In genomic region chr5:154937718-154938466, GRCh38 we compare ENCODE assay signal across 1 cellular context.
A peak's percentile ranks its signal among the peaks of the same experiment; 100 is the strongest.
TF ChIP-seq lines count a peak whose summit lies in the region.

Gene GEMIN5, minus strand, starts transcription at chr5:154938211. Its CDS starts 78 bp downstream, at chr5:154938133.

TF ChIP-seq in H1, 55 proteins besides CTCF, POLR2A, EP300 and RAD21:
- TF ChIP-seq SP1 (IDR thresholded peaks at IDR 0.05; ENCODE audit: low read depth, low read length) (peak; percentile 62; the same call in 1 of the 2 replicates), KDM1A (IDR thresholded peaks at IDR 0.05; ENCODE audit: borderline replicate concordance, low read length) (no peak), ATF3 (IDR thresholded peaks at IDR 0.05; ENCODE audit: insufficient read depth, low read depth, low read length) (no peak), SUZ12 (IDR thresholded peaks at IDR 0.05; ENCODE audit: low read length) (no peak), BACH1 (IDR thresholded peaks at IDR 0.05; ENCODE audit: low read length) (peak; percentile 35; the same call in 1 of the 2 replicates), SIX5 (IDR thresholded peaks at IDR 0.05; ENCODE audit: low read depth, low read length) (no peak), JUN (IDR thresholded peaks at IDR 0.05; ENCODE audit: low read depth, low read length) (no peak), ZNF274 (IDR thresholded peaks at IDR 0.05; ENCODE audit: borderline replicate concordance, extremely low read depth, low read length) (no peak), KDM5A (IDR thresholded peaks at IDR 0.05; ENCODE audit: low read length) (no peak), SRF (IDR thresholded peaks at IDR 0.05; ENCODE audit: low read depth, low read length) (no peak), JUND (IDR thresholded peaks at IDR 0.05; ENCODE audit: low read length) (no peak), TCF12 (IDR thresholded peaks at IDR 0.05; ENCODE audit: low read depth, low read length) (no peak), RBBP5 (IDR thresholded peaks at IDR 0.05; ENCODE audit: borderline replicate concordance, low read depth, low read length) (peak; percentile 84; the same call in 1 of the 2 replicates), TEAD4 (IDR thresholded peaks at IDR 0.05; ENCODE audit: low read depth, low read length) (no peak), SIN3A (conservative IDR thresholded peaks at IDR 0.05 in 1 of 2, IDR thresholded peaks at IDR 0.05 in 1 of 2; ENCODE audit: low read depth in 1 of 2, low read length in 2 of 2) (peak; percentile 70 to 92; a peak in 2 of 4 replicates), SP2 (IDR thresholded peaks at IDR 0.05; ENCODE audit: low read length) (no peak), CHD7 (IDR thresholded peaks at IDR 0.05; ENCODE audit: insufficient replicate concordance, low read length) (no peak), TAF7 (optimal IDR thresholded peaks at IDR 0.05; ENCODE audit: borderline replicate concordance, low read depth, low read length) (no peak), FOSL1 (IDR thresholded peaks at IDR 0.05; ENCODE audit: insufficient read depth, low read depth, low read length) (no peak), CTBP2 (IDR thresholded peaks at IDR 0.05; ENCODE audit: borderline replicate concordance, insufficient read depth, insufficient read length, low read length) (peak; percentile 53), TBP (IDR thresholded peaks at IDR 0.05; ENCODE audit: low read depth, low read length) (peak; percentile 80), MAFK (IDR thresholded peaks at IDR 0.05; ENCODE audit: low read depth, low read length) (no peak), RFX5 (IDR thresholded peaks at IDR 0.05; ENCODE audit: borderline replicate concordance, low read depth, low read length) (no peak), POLR2AphosphoS5 (IDR thresholded peaks at IDR 0.05; ENCODE audit: low read depth, low read length) (peak; percentile 66), ATF2 (IDR thresholded peaks at IDR 0.05; ENCODE audit: low read length) (no peak), YY1 (IDR thresholded peaks at IDR 0.05; ENCODE audit: low read depth, low read length) (no peak), SP4 (IDR thresholded peaks at IDR 0.05; ENCODE audit: low read length) (no peak), NANOG (IDR thresholded peaks at IDR 0.05; ENCODE audit: insufficient read depth, low read depth, low read length, poor library complexity, severe bottlenecking) (no peak), ASH2L (IDR thresholded peaks at IDR 0.05; ENCODE audit: low read length) (peak; percentile 90), BCL11A (IDR thresholded peaks at IDR 0.05; ENCODE audit: low read depth in 2 of 2, low read length in 2 of 2) (no peak), CBX5 (IDR thresholded peaks at IDR 0.05; ENCODE audit: low read depth, low read length) (no peak), CEBPB (IDR thresholded peaks at IDR 0.05; ENCODE audit: low read depth, low read length) (peak; percentile 59; the same call in 1 of the 2 replicates), HDAC6 (IDR thresholded peaks at IDR 0.05; ENCODE audit: low read depth, low read length) (no peak), HDAC2 (IDR thresholded peaks at IDR 0.05; ENCODE audit: borderline replicate concordance in 1 of 2, low read depth in 2 of 2, low read length in 2 of 2) (peak in 1 of 2 experiments; percentile 93; a peak in 2 of 4 replicates), SIRT6 (IDR thresholded peaks at IDR 0.05; ENCODE audit: low read length) (no peak), POU5F1 (IDR thresholded peaks at IDR 0.05; ENCODE audit: low read depth, low read length) (no peak), EGR1 (IDR thresholded peaks at IDR 0.05; ENCODE audit: borderline replicate concordance, low read depth, low read length) (no peak), NRF1 (IDR thresholded peaks at IDR 0.05; ENCODE audit: low read depth, low read length) (no peak), RXRA (IDR thresholded peaks at IDR 0.05; ENCODE audit: insufficient read depth, low read depth, low read length) (no peak), USF2 (IDR thresholded peaks at IDR 0.05; ENCODE audit: low read length) (no peak), MAX (IDR thresholded peaks at IDR 0.05) (peak; percentile 96), EZH2 (IDR thresholded peaks at IDR 0.05; ENCODE audit: low read depth, low read length, severe bottlenecking) (no peak), CREB1 (IDR thresholded peaks at IDR 0.05) (peak; percentile 71), BRCA1 (IDR thresholded peaks at IDR 0.05; ENCODE audit: low read depth, low read length) (no peak), E2F6 (IDR thresholded peaks at IDR 0.05) (peak; percentile 86), GTF2F1 (IDR thresholded peaks at IDR 0.05; ENCODE audit: borderline replicate concordance, low read depth, low read length) (no peak), SAP30 (IDR thresholded peaks at IDR 0.05; ENCODE audit: insufficient read depth, insufficient replicate concordance, low read length) (no peak), KDM4A (IDR thresholded peaks at IDR 0.05; ENCODE audit: low read depth, low read length, severe bottlenecking) (peak; percentile 84), TAF1 (IDR thresholded peaks at IDR 0.05; ENCODE audit: low read depth, low read length) (peak; percentile 77), PHF8 (conservative IDR thresholded peaks at IDR 0.05; ENCODE audit: low read depth, low read length) (0 out of 2 replicates have a peak, but pooled peaks have one; percentile 53), CBX8 (IDR thresholded peaks at IDR 0.05; ENCODE audit: borderline replicate concordance, low read depth, low read length) (no peak), CHD1 (IDR thresholded peaks at IDR 0.05; ENCODE audit: low read depth, low read length) (no peak), RNF2 (IDR thresholded peaks at IDR 0.05; ENCODE audit: borderline replicate concordance, low read depth, low read length, missing control alignments, poor library complexity, severe bottlenecking) (no peak), CHD2 (IDR thresholded peaks at IDR 0.05; ENCODE audit: low read length) (0 out of 2 replicates have a peak, but pooled peaks have one; percentile 26), GABPA (IDR thresholded peaks at IDR 0.05; ENCODE audit: borderline replicate concordance, insufficient read depth, low read length) (no peak)
